9 cellular contexts compared by ENCODE assay signal in the genomic region with DNA sequence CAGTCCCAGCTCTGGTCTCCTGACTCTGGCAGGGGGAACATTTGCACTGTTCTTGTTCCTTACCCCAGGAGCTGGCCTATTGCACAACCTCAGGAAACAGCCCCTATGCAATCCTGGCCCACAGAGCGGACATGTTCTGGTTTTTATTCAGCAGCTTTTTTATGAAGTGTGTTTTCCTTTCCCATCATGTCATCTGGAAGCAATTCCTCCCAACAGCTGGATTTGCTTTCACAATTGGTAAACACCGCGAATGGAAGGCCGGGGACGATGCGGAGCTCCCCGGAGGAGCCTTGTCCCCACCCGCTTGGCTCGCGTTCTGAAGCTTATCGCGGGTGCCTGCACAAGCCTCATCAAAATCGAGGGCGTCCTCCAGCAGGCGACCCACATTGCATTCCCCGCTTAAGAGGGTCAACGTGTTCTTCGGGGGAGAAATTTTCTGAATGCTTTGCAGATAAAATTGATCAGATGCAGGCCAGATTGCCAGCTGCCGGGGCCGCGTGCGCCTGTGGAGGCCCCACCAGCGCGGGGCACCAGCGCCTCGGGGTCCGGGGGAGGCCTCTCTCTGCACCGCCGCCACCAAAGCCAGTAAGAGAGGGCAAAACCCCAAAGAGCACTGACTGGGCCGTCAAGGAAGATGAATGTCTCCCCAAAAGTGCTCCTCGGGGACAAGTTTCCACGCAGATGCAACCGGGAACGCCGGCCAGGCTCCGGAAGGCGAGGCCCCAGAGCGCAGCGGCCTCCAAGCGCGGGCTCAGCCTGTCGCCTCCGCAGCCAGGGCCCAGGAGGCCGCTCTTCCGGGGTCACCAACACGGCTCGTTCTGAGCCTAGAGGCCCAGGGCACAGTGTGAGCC.
DNase-seq lines count a peak whose midpoint lies in the region; ATAC-seq and TF ChIP-seq lines count a peak whose summit lies in the region.
"Had no signal": no experiment of that assay in that cellular context is flagged by ENCODE, and none has a peak within 500 bp of the region (broad histone marks: within the 10 kb centered on the region; RNA-seq: fewer than 3 reads in every experiment).

No MANE protein-coding gene starts in this region.

- H4K8ac ChIP-seq in trophoblast cell (ENCODE audit: low read depth, low read length) = peak overlapping the region; percentile 99

- peak overlapping the region; percentile 94 for H2AFZ ChIP-seq in trophoblast cell (ENCODE audit: insufficient read depth, low read length, poor library complexity)

- POLR2A ChIA-PET in activated CD8-positive, alpha-beta T cell treated with anti-CD3 and anti-CD28 coated beads, Interleukin-2, amount 10 ng/mL, durations not matched to agents 7 days and 5 days (lab: Charles Lee) = no interaction called here

- ATAC-seq in foreskin keratinocyte = no peak
- ATAC-seq in activated CD8-positive, alpha-beta T cell treated with anti-CD3 and anti-CD28 coated beads, Interleukin-2, amount 10 ng/mL, durations not matched to agents 7 days and 5 days = no peak
- ATAC-seq in GM21723 (IDR thresholded peaks at IDR 0.05; ENCODE audit: unreplicated experiment) = no peak
- ATAC-seq in HG03025 (IDR thresholded peaks at IDR 0.05; ENCODE audit: low FRiP score, unreplicated experiment) = no peak

- CTCF ChIA-PET in activated CD8-positive, alpha-beta T cell treated with anti-CD3 and anti-CD28 coated beads, Interleukin-2, amount 10 ng/mL, durations not matched to agents 7 days and 5 days (lab: Charles Lee) = interaction anchor here (0.6 to 0.9 kb wide), 2 partner anchors 13 to 623 kb away, joined by 3 read pairs; no protein-coding TSS in a partner anchor

- no peak overlapping the region for H3K27ac Mint-ChIP-seq in activated CD8-positive, alpha-beta T cell treated with anti-CD3 and anti-CD28 coated beads, Interleukin-2, amount 10 ng/mL, durations not matched to agents 7 days and 5 days

- H3K9me3 Mint-ChIP-seq in activated CD8-positive, alpha-beta T cell treated with anti-CD3 and anti-CD28 coated beads, Interleukin-2, amount 10 ng/mL, durations not matched to agents 7 days and 5 days (ENCODE audit: insufficient read depth) = no peaks in the 10 kb centered on the region

- H3K36me3 Mint-ChIP-seq in activated CD8-positive, alpha-beta T cell treated with anti-CD3 and anti-CD28 coated beads, Interleukin-2, amount 10 ng/mL, durations not matched to agents 7 days and 5 days (ENCODE audit: low read depth) = no peaks in the 10 kb centered on the region

- H2AK5ac ChIP-seq in trophoblast cell (ENCODE audit: low read length) = peak overlapping the region; percentile 99

- H3K27me3 ChIP-seq in foreskin keratinocyte (no peaks in the 10 kb centered on the region), trophoblast cell (ENCODE audit: insufficient read depth, low read length) (no peaks in the 10 kb centered on the region)

- H3K23ac ChIP-seq in trophoblast cell (ENCODE audit: low read length) = no peak overlapping the region

- peak overlapping the region; percentile 98 for H2BK12ac ChIP-seq in trophoblast cell (ENCODE audit: low read length)

- no peaks in the 10 kb centered on the region for H3K9me3 ChIP-seq in trophoblast cell (ENCODE audit: insufficient read depth, low read depth, low read length)

- peak overlapping the region; percentile 99 for H3K18ac ChIP-seq in trophoblast cell (ENCODE audit: low read length)

- H3K4me3 ChIP-seq in trophoblast cell (ENCODE audit: low read depth, low read length) = no peak overlapping the region

- no CpG with 5 or more reads among the region's 47 CpGs for WGBS in trophoblast cell (ENCODE audit: extremely low coverage, insufficient coverage, insufficient read length)

- H3K14ac ChIP-seq in trophoblast cell (ENCODE audit: low read length) = peak overlapping the region; percentile 100

- H3K9ac ChIP-seq in trophoblast cell (ENCODE audit: low read length) = peak overlapping the region; percentile 48

- peak overlapping the region; percentile 100 for H4K91ac ChIP-seq in trophoblast cell (ENCODE audit: low read depth, low read length)

- H3K4me1 ChIP-seq in foreskin keratinocyte (no peaks in the 10 kb centered on the region), trophoblast cell (ENCODE audit: control insufficient read depth in 1 of 2, insufficient read depth in 2 of 2, low read length in 2 of 2) (peaks cover 25 to 42% of the 10 kb centered on the region in 2 experiments)

- DNase-seq in CD1c-positive myeloid dendritic cell (ENCODE audit: extremely low spot score) = peak; percentile 75
- DNase-seq in SK-N-DZ (ENCODE audit: low spot score) = peak; percentile 62
- DNase-seq in foreskin keratinocyte = no peak
- peak; percentile 83 to 89 for DNase-seq in trophoblast cell
- no peak for DNase-seq in activated CD8-positive, alpha-beta T cell treated with anti-CD3 and anti-CD28 coated beads, Interleukin-2, amount 10 ng/mL, durations not matched to agents 7 days and 5 days
- no peak for DNase-seq in NCI-H2196 (lab: John Stamatoyannopoulos, UW; ENCODE audit: unreplicated experiment)
- DNase-seq: stimulated activated CD4-positive, alpha-beta T cell treated with anti-CD3 and anti-CD28 coated beads, Interleukin-4, amount 100 ng/mL, for 1 hour had no signal

- H3K79me1 ChIP-seq in trophoblast cell (ENCODE audit: low read length) = peaks cover 49% of the 10 kb centered on the region

- no peak overlapping the region for H3K4me3 Mint-ChIP-seq in activated CD8-positive, alpha-beta T cell treated with anti-CD3 and anti-CD28 coated beads, Interleukin-2, amount 10 ng/mL, durations not matched to agents 7 days and 5 days

- H3K4me2 ChIP-seq in trophoblast cell (ENCODE audit: low read length) = peak overlapping the region; percentile 36

- peak overlapping the region; percentile 98 for H3K4ac ChIP-seq in trophoblast cell (ENCODE audit: low read depth, low read length)

- H4K12ac ChIP-seq in trophoblast cell (ENCODE audit: low read depth, low read length) = peak overlapping the region; percentile 94

- H2BK120ac ChIP-seq in trophoblast cell (ENCODE audit: insufficient read depth, low read length, poor library complexity) = peak overlapping the region; percentile 100

- no peaks in the 10 kb centered on the region for H3K4me1 Mint-ChIP-seq in activated CD8-positive, alpha-beta T cell treated with anti-CD3 and anti-CD28 coated beads, Interleukin-2, amount 10 ng/mL, durations not matched to agents 7 days and 5 days (ENCODE audit: low read depth)

- peaks cover 14% of the 10 kb centered on the region for H3K79me2 ChIP-seq in trophoblast cell (ENCODE audit: control insufficient read depth, insufficient read depth, low read length, poor library complexity)

- no peak for TF ChIP-seq CTCF in foreskin keratinocyte (conservative IDR thresholded peaks at IDR 0.05)

- peak overlapping the region; percentile 99 for H2BK5ac ChIP-seq in trophoblast cell (ENCODE audit: low read depth, low read length, poor library complexity)

- H3K27me3 Mint-ChIP-seq in activated CD8-positive, alpha-beta T cell treated with anti-CD3 and anti-CD28 coated beads, Interleukin-2, amount 10 ng/mL, durations not matched to agents 7 days and 5 days (ENCODE audit: low read depth) = peaks cover 6% of the 10 kb centered on the region

- H3K36me3 ChIP-seq in trophoblast cell (ENCODE audit: control insufficient read depth in 1 of 2, insufficient read depth in 2 of 2, low read length in 2 of 2) = no peaks in the 10 kb centered on the region

- H3K27ac ChIP-seq in foreskin keratinocyte (peak overlapping the region; percentile 2), trophoblast cell (ENCODE audit: low read depth, low read length) (peak overlapping the region; percentile 100)

Comparison
In these comparisons a context has a peak if more than half of its experiments do, and no peak if none do; other contexts are left out.
1. DNase-seq: peak in CD1c-positive myeloid dendritic cell (single experiment), SK-N-DZ (single experiment) and trophoblast cell (2 of 2); none in foreskin keratinocyte (0 of 2), activated CD8-positive, alpha-beta T cell treated with anti-CD3 and anti-CD28 coated beads, Interleukin-2, amount 10 ng/mL, durations not matched to agents 7 days and 5 days (single experiment) and NCI-H2196 (single experiment).